In genomic region chr22:39312410-39312809, GRCh38 we compare ENCODE assay signal across 15 cellular contexts. TPM values are rescaled to one million over a fixed set of nuclear protein-coding genes. Genes with fewer than 3 reads are reported as not detected.
DNase-seq lines count a peak whose midpoint lies in the region; ATAC-seq and TF ChIP-seq lines count a peak whose summit lies in the region.
"Had no signal": no experiment of that assay in that cellular context is flagged by ENCODE, and none has a peak within 500 bp of the region (broad histone marks: within the 10 kb centered on the region; RNA-seq: fewer than 3 reads in every experiment).

No MANE protein-coding gene starts in this region.

- ATAC-seq in activated naive CD8-positive, alpha-beta T cell treated with anti-CD3 and anti-CD28 coated beads, Interleukin-2, amount 50 U/mL, for 24 hours: no peak
- no peak for ATAC-seq in HG03039 (IDR thresholded peaks at IDR 0.05; ENCODE audit: unreplicated experiment)
- ATAC-seq in GM19324 (IDR thresholded peaks at IDR 0.05; ENCODE audit: low FRiP score, unreplicated experiment): no peak
- ATAC-seq: CD8-positive, alpha-beta T cell had no signal

- H3K36me3 Mint-ChIP-seq in activated naive CD8-positive, alpha-beta T cell treated with anti-CD3 and anti-CD28 coated beads, Interleukin-2, amount 50 U/mL, for 24 hours (ENCODE audit: low read depth): peaks cover 59% of the 10 kb centered on the region

- no peaks in the 10 kb centered on the region for H3K9me3 ChIP-seq in A673 (ENCODE audit: low read depth, low read length, poor library complexity, severe bottlenecking)
- H3K9me3 ChIP-seq: Peyer's patch, testis had no signal

- no peaks in the 10 kb centered on the region for H3K9me3 Mint-ChIP-seq in activated naive CD8-positive, alpha-beta T cell treated with anti-CD3 and anti-CD28 coated beads, Interleukin-2, amount 50 U/mL, for 24 hours
- H3K9me3 Mint-ChIP-seq: CD8-positive, alpha-beta T cell had no signal

- peak overlapping the region; percentile 74 for H3K27ac Mint-ChIP-seq in activated naive CD8-positive, alpha-beta T cell treated with anti-CD3 and anti-CD28 coated beads, Interleukin-2, amount 50 U/mL, for 24 hours
- H3K27ac Mint-ChIP-seq: CD8-positive, alpha-beta T cell had no signal

- no peaks in the 10 kb centered on the region for H3K27me3 ChIP-seq in A673 (replicated peaks; ENCODE audit: insufficient read depth, low read depth, low read length, poor library complexity)
- H3K27me3 ChIP-seq: Peyer's patch, testis had no signal

- H3K36me3 ChIP-seq in A673 (ENCODE audit: insufficient read depth, low read length, poor library complexity, severe bottlenecking): peaks cover 60% of the 10 kb centered on the region

- intact Hi-C loops in A673 (cut with micrococcal nuclease; ENCODE audit: unreplicated experiment): loop anchor here (10.0 kb wide), 1 partner anchor 308 kb away; no protein-coding TSS in a partner anchor

- peak overlapping the region; percentile 22 for H3K27ac ChIP-seq in A673 (ENCODE audit: low read depth, low read length, poor library complexity, severe bottlenecking)
- H3K27ac ChIP-seq: coronary artery, Peyer's patch, testis had no signal

- H3K4me3 ChIP-seq in A673 (ENCODE audit: low read depth, low read length, poor library complexity, severe bottlenecking): no peak overlapping the region
- H3K4me3 ChIP-seq: coronary artery, Peyer's patch, testis had no signal

- no TSS peak for BruUV-seq in A673 (replicated peaks; lab: Mats Ljungman, UMichigan)

- POLR2A ChIA-PET in A673 (lab: Charles Lee; ENCODE audit: low non-redundant PET): interaction anchor here (1.2 kb wide), 1 partner anchor 139 kb away, joined by 4 read pairs; no protein-coding TSS in a partner anchor

- CTCF ChIA-PET in A673 (lab: Charles Lee): no interaction called here

- peak overlapping the region; percentile 8 for H3K4me3 Mint-ChIP-seq in activated naive CD8-positive, alpha-beta T cell treated with anti-CD3 and anti-CD28 coated beads, Interleukin-2, amount 50 U/mL, for 24 hours
- H3K4me3 Mint-ChIP-seq: CD8-positive, alpha-beta T cell had no signal

- peaks cover 40% of the 10 kb centered on the region for H3K4me1 ChIP-seq in A673 (ENCODE audit: insufficient read depth, low read length, poor library complexity, severe bottlenecking)

- peaks cover 48% of the 10 kb centered on the region for H3K4me1 Mint-ChIP-seq in activated naive CD8-positive, alpha-beta T cell treated with anti-CD3 and anti-CD28 coated beads, Interleukin-2, amount 50 U/mL, for 24 hours

- DNase-seq in A673 (ENCODE audit: low spot score) (no peak), CMK (ENCODE audit: low read depth) (peak; percentile 35), M059J (ENCODE audit: low read depth) (peak; percentile 27), epidermal melanocyte (ENCODE audit: insufficient read length, low spot score) (no peak), SKM-1 (lab: John Stamatoyannopoulos, UW; ENCODE audit: unreplicated experiment) (no peak)
- no peak for DNase-seq in activated naive CD8-positive, alpha-beta T cell treated with anti-CD3 and anti-CD28 coated beads, Interleukin-2, amount 50 U/mL, for 24 hours
- DNase-seq: CD8-positive, alpha-beta T cell; hippocampal formation; NCI-H1105 treated with DMSO at 0.1 percent for 48 hours; NCI-H345; testis had no signal

- H3K27me3 Mint-ChIP-seq in activated naive CD8-positive, alpha-beta T cell treated with anti-CD3 and anti-CD28 coated beads, Interleukin-2, amount 50 U/mL, for 24 hours: no peaks in the 10 kb centered on the region

- TF ChIP-seq CTCF in A673 (conservative IDR thresholded peaks at IDR 0.05; ENCODE audit: low read depth, low read length): no peak

RNA-seq across cellular contexts. Expression of gene RPL3, which starts 7.0 kb away (rescaled TPM):
- 1,117 and 1,141 TPM in 2 replicates for total RNA-seq in A673 (2021)
- total RNA-seq in M059J (2014; rRNA removed; shearing (Covaris generic)): 627 and 755 TPM in 2 replicates

RNA-seq across cellular contexts. Expression of gene SYNGR1, which starts 37.4 kb away (rescaled TPM):
- 31.7 and 36.7 TPM in 2 replicates for total RNA-seq in A673 (2021)
- total RNA-seq in M059J (2014; rRNA removed; shearing (Covaris generic)): 13.6 and 14.9 TPM in 2 replicates

Comparison
In these comparisons a context has a peak if more than half of its experiments do, and no peak if none do; other contexts are left out.
1. DNase-seq: peak in CMK (single experiment) and M059J (single experiment); none in A673 (single experiment), activated naive CD8-positive, alpha-beta T cell treated with anti-CD3 and anti-CD28 coated beads, Interleukin-2, amount 50 U/mL, for 24 hours (single experiment), epidermal melanocyte (single experiment) and SKM-1 (single experiment).